ENCODE assay signal across 13 cellular contexts in the genomic region with DNA sequence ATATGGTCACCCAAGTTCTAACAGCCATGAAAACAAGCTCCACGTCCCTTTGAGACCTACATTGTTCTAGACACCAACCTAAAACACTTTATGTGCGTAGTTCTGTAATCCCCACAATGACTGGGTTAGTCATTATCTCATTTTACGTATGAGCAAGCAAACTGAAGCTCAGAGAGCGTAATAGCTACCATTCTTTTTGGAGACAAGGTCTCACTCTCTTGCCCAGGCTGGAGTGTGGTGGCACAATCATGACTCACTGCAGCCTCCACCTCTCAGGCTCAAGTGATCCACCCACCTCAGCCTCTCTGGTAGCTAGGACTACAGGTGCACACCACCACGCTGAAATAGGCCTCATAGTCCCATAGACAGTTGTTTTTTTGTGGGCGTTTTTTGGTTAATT. TPM values are rescaled to one million over a fixed set of nuclear protein-coding genes. Genes with fewer than 3 reads are reported as not detected.
DNase-seq lines count a peak whose midpoint lies in the region; ATAC-seq and TF ChIP-seq lines count a peak whose summit lies in the region.
"Had no signal": no experiment of that assay in that cellular context is flagged by ENCODE, and none has a peak within 500 bp of the region (broad histone marks: within the 10 kb centered on the region; RNA-seq: fewer than 3 reads in every experiment).

No MANE protein-coding gene starts in this region.

- peak overlapping the region; percentile 57 for H3K27ac Mint-ChIP-seq in activated T-cell treated with anti-CD3 and anti-CD28 coated beads, Interleukin-2, amount 50 U/mL, for 24 hours
- H3K27ac Mint-ChIP-seq: nephron had no signal

- H3K27ac ChIP-seq in temporal lobe (ENCODE audit: low read depth, low read length) (peak overlapping the region; percentile 27), testis (no peak overlapping the region)
- H3K27ac ChIP-seq: ascending aorta, uterus had no signal

- no peaks in the 10 kb centered on the region for H3K27me3 ChIP-seq in testis
- H3K27me3 ChIP-seq: ascending aorta, uterus had no signal

- H3K27me3 Mint-ChIP-seq in activated T-cell treated with anti-CD3 and anti-CD28 coated beads, Interleukin-2, amount 50 U/mL, for 24 hours = no peaks in the 10 kb centered on the region

- no peak for ATAC-seq in GM18505 (IDR thresholded peaks at IDR 0.05; ENCODE audit: unreplicated experiment)
- ATAC-seq: sciatic nerve had no signal

- no peaks in the 10 kb centered on the region for H3K4me1 ChIP-seq in testis
- H3K4me1 ChIP-seq: uterus had no signal

- peaks cover 58% of the 10 kb centered on the region for H3K36me3 Mint-ChIP-seq in activated T-cell treated with anti-CD3 and anti-CD28 coated beads, Interleukin-2, amount 50 U/mL, for 24 hours (ENCODE audit: low read depth)

- no peaks in the 10 kb centered on the region for H3K36me3 ChIP-seq in testis (ENCODE audit: low read depth, missing control alignments)
- H3K36me3 ChIP-seq: uterus had no signal

- intact Hi-C loops in testis (cut with DNase I; ENCODE audit: low total_unique reads) = no loop called here

- no peaks in the 10 kb centered on the region for H3K9me3 Mint-ChIP-seq in activated T-cell treated with anti-CD3 and anti-CD28 coated beads, Interleukin-2, amount 50 U/mL, for 24 hours
- H3K9me3 Mint-ChIP-seq: nephron had no signal

- H3K4me1 Mint-ChIP-seq in activated T-cell treated with anti-CD3 and anti-CD28 coated beads, Interleukin-2, amount 50 U/mL, for 24 hours (ENCODE audit: low read depth) = peaks cover 49% of the 10 kb centered on the region

- TF ChIP-seq CTCF in fibroblast of the aortic adventitia (IDR thresholded peaks at IDR 0.05; ENCODE audit: insufficient read depth, low read length) = no peak
- TF ChIP-seq CTCF in testis (IDR thresholded peaks at IDR 0.05) = no peak

- TF ChIP-seq POLR2A in testis (IDR thresholded peaks at IDR 0.05) (no peak), GM18505 (IDR thresholded peaks at IDR 0.05; ENCODE audit: borderline replicate concordance, extremely low read depth, insufficient read depth, insufficient read length) (no peak)

- WGBS in testis, 2 donors = 89 to 93% methylated on average over 6 of the region's 6 CpGs

- H3K4me3 ChIP-seq in fibroblast of the aortic adventitia (ENCODE audit: low read depth, low read length) (no peak overlapping the region), testis (no peak overlapping the region)
- H3K4me3 ChIP-seq: ascending aorta, uterus had no signal

- DNase-seq in activated T-cell treated with anti-CD3 and anti-CD28 coated beads for 48 hours (ENCODE audit: low read depth) (peak; percentile 30), activated T-cell treated with anti-CD3 and anti-CD28 coated beads for 4 hours (no peak), fibroblast of the aortic adventitia (ENCODE audit: low read depth) (peak; percentile 25), testis (no peak)
- DNase-seq in activated T-cell treated with anti-CD3 and anti-CD28 coated beads, Interleukin-2, amount 50 U/mL, for 24 hours = no peak
- DNase-seq in central memory CD4-positive, alpha-beta T cell = no peak
- DNase-seq: effector CD4-positive, alpha-beta T cell; uterus had no signal

- no peaks in the 10 kb centered on the region for H3K9me3 ChIP-seq in testis
- H3K9me3 ChIP-seq: ascending aorta, uterus had no signal

- no peak overlapping the region for H3K4me3 Mint-ChIP-seq in activated T-cell treated with anti-CD3 and anti-CD28 coated beads, Interleukin-2, amount 50 U/mL, for 24 hours
- H3K4me3 Mint-ChIP-seq: nephron had no signal

RNA-seq across cellular contexts. Expression of gene DAGLB, which starts 10.5 kb away (rescaled TPM):
- total RNA-seq in fibroblast of the aortic adventitia (ENCODE audit: low replicate concordance) = 21.4 and 38.3 TPM in 2 replicates
- 23.4 TPM for total RNA-seq in temporal lobe
- total RNA-seq in testis = 10 to 100 TPM; 18.9 to 29.6 TPM
- 14.3 TPM for polyA plus RNA-seq in testis (ENCODE audit: insufficient read depth, low read depth, low replicate concordance)

RNA-seq across cellular contexts. Expression of gene KDELR2, which starts 46.7 kb away (rescaled TPM):
- total RNA-seq in fibroblast of the aortic adventitia (ENCODE audit: low replicate concordance) (57.0 and 434 TPM in 2 replicates), temporal lobe (52.9 TPM), testis (100 to 1,000 TPM in 1 of 2 donors, 10 to 100 TPM in 1; 72.2 to 103 TPM)
- 184 TPM for polyA plus RNA-seq in testis (ENCODE audit: insufficient read depth, low read depth, low replicate concordance)

Comparison
In these comparisons a context has a peak if more than half of its experiments do, and no peak if none do; other contexts are left out.
1. DNase-seq: peak in activated T-cell treated with anti-CD3 and anti-CD28 coated beads for 48 hours (single experiment) and fibroblast of the aortic adventitia (single experiment); none in activated T-cell treated with anti-CD3 and anti-CD28 coated beads for 4 hours (single experiment), activated T-cell treated with anti-CD3 and anti-CD28 coated beads, Interleukin-2, amount 50 U/mL, for 24 hours (single experiment), testis (single experiment) and central memory CD4-positive, alpha-beta T cell (single experiment).